8 cellular contexts compared by ENCODE assay signal in the genomic region with DNA sequence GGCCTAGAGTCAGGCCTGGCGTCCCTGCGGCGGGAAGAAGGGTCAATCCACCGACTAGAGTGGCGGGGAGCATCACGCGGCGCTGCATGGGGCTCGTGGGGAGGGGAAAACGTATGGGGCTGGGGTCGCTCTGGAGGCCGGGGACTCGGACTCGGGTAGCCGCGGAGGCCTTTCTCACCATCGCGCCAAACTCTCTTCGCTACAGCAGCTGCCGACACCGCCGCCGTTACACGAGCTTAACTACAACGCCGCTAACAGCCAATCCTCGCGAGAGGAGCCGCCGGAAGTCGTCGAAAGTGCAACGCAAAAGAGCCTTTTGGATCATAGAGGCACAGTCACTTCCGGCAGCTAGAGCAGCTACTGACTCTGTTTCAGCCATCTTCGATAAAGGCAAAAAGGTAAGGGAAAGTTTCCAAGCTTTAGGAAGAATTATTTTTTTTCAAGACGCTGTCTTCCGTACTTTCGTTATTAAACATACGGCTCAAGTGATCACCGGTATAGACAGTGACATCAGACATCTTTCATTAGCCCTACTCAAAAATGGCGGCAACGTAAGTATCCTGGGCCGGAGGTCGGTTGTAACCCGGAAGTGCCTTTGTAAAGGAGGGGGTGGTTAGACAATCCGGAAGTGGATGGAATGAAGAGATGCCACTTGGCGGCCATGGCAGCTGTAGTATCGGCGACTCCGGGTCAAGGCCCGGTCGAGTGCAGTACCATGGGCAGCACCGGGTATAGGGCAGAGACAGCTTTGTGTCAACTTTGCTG. TPM values are rescaled to one million over a fixed set of nuclear protein-coding genes. Genes with fewer than 3 reads are reported as not detected.
A peak's percentile ranks its signal among the peaks of the same experiment; 100 is the strongest.
DNase-seq lines count a peak whose midpoint lies in the region; TF ChIP-seq lines count a peak whose summit lies in the region.

Gene ERH, minus strand, starts transcription at position 247 of the 765 bp plus-strand sequence. Its CDS starts 66 bp downstream, at position 181.
Gene SLC39A9, plus strand, starts transcription at position 640 of the 765 bp plus-strand sequence. CDS start 678 bp downstream, outside the sequence.

- no CpG with 5 or more reads among the region's 53 CpGs for WGBS in H9 (ENCODE audit: extremely low coverage, insufficient read length, low lambda C conversion rate)

- H3K9me3 Mint-ChIP-seq in H9, result no peaks in the 10 kb centered on the region
- H3K9me3 Mint-ChIP-seq in nephron, result no peaks in the 10 kb centered on the region
- no peaks in the 10 kb centered on the region for H3K9me3 Mint-ChIP-seq in stimulated activated naive CD8-positive, alpha-beta T cell treated with anti-CD3 and anti-CD28 coated beads, Interleukin-15, Interleukin-2, amounts not matched to agents 100 ng/mL and 50 ng/mL, for 24 hours

- peaks cover 38% of the 10 kb centered on the region for H3K36me3 ChIP-seq in MG63

- H3K4me1 Mint-ChIP-seq in H9 (peaks cover 26 to 30% of the 10 kb centered on the region in 2 experiments), nephron (peaks cover 56% of the 10 kb centered on the region)
- peaks cover 73% of the 10 kb centered on the region for H3K4me1 Mint-ChIP-seq in stimulated activated naive CD8-positive, alpha-beta T cell treated with anti-CD3 and anti-CD28 coated beads, Interleukin-15, Interleukin-2, amounts not matched to agents 100 ng/mL and 50 ng/mL, for 24 hours (ENCODE audit: low read depth)

- no peak within 1 kb of the TSS for H3K23ac ChIP-seq in H9 (ENCODE audit: insufficient read length, low read depth, low read length)

- peaks cover 12% of the 10 kb centered on the region for H3K23me2 ChIP-seq in H9 (ENCODE audit: insufficient read length, low read depth, low read length, poor library complexity, severe bottlenecking)

- H3K4me3 Mint-ChIP-seq in H9 (peak within 1 kb of the TSS; percentile 91 to 94), nephron (peak within 1 kb of the TSS; percentile 90 to 96 (median 94))
- peak within 1 kb of the TSS; percentile 92 for H3K4me3 Mint-ChIP-seq in stimulated activated naive CD8-positive, alpha-beta T cell treated with anti-CD3 and anti-CD28 coated beads, Interleukin-15, Interleukin-2, amounts not matched to agents 100 ng/mL and 50 ng/mL, for 24 hours

- H3K9ac ChIP-seq in H9 (ENCODE audit: extremely low read depth, insufficient read length, low read length), result peak within 1 kb of the TSS; percentile 98

- H3K27me3 Mint-ChIP-seq in H9 (ENCODE audit: low read depth) (no peaks in the 10 kb centered on the region), nephron (ENCODE audit: low read depth) (no peaks in the 10 kb centered on the region)
- no peaks in the 10 kb centered on the region for H3K27me3 Mint-ChIP-seq in stimulated activated naive CD8-positive, alpha-beta T cell treated with anti-CD3 and anti-CD28 coated beads, Interleukin-15, Interleukin-2, amounts not matched to agents 100 ng/mL and 50 ng/mL, for 24 hours

- no peak within 1 kb of the TSS for H3K27ac ChIP-seq in H9 (ENCODE audit: insufficient read length, low read depth, low read length)

- no peak within 1 kb of the TSS for H2BK12ac ChIP-seq in H9 (ENCODE audit: insufficient read length, low read depth, low read length)

- H3K27ac Mint-ChIP-seq in H9 (peak within 1 kb of the TSS; percentile 100), nephron (peak within 1 kb of the TSS; percentile 99 to 100 (median 100))
- H3K27ac Mint-ChIP-seq in stimulated activated naive CD8-positive, alpha-beta T cell treated with anti-CD3 and anti-CD28 coated beads, Interleukin-15, Interleukin-2, amounts not matched to agents 100 ng/mL and 50 ng/mL, for 24 hours, result peak within 1 kb of the TSS; percentile 98

- peak within 1 kb of the TSS; percentile 98 for H3K18ac ChIP-seq in H9 (ENCODE audit: insufficient read length, low read depth, low read length)

- no peak within 1 kb of the TSS for H3K56ac ChIP-seq in H9 (ENCODE audit: insufficient read length, low read depth, low read length)

- H3K27me3 ChIP-seq in H9 (ENCODE audit: insufficient read depth, low read length) (no peaks in the 10 kb centered on the region), MG63 (no peaks in the 10 kb centered on the region)

- no peak within 1 kb of the TSS for H4K8ac ChIP-seq in H9 (replicated peaks; ENCODE audit: insufficient read length, low read depth, low read length)

- H3K4me3 ChIP-seq in MG63 (peak within 1 kb of the TSS; percentile 87), fibroblast of the aortic adventitia (ENCODE audit: low read depth, low read length) (peak within 1 kb of the TSS; percentile 94)

- H4K5ac ChIP-seq in H9 (ENCODE audit: insufficient read length, low read depth, low read length), result peak within 1 kb of the TSS; percentile 92

- H3K79me1 ChIP-seq in H9 (ENCODE audit: insufficient read depth, low read depth, low read length, poor library complexity, severe bottlenecking), result peaks cover 6% of the 10 kb centered on the region

- peak within 1 kb of the TSS; percentile 76 for H2AFZ ChIP-seq in H9 (ENCODE audit: low read length)

- no peak within 1 kb of the TSS for H2BK15ac ChIP-seq in H9 (ENCODE audit: low read depth, low read length)

- peaks cover 44% of the 10 kb centered on the region; the same call in 1 of the 2 replicates for H3K79me2 ChIP-seq in H9 (ENCODE audit: insufficient read depth, low read length)

- H3K14ac ChIP-seq in H9 (ENCODE audit: insufficient read depth, low read length), result peak within 1 kb of the TSS; percentile 98

- peaks cover 29 to 40% (median 39%) of the 10 kb centered on the region in 3 experiments; a peak in 6 of 7 replicates for H3K36me3 Mint-ChIP-seq in H9 (ENCODE audit: insufficient read depth in 1 of 3, low read depth in 3 of 3)
- H3K36me3 Mint-ChIP-seq in nephron (ENCODE audit: low read depth), result peaks cover 34% of the 10 kb centered on the region
- peaks cover 45% of the 10 kb centered on the region for H3K36me3 Mint-ChIP-seq in stimulated activated naive CD8-positive, alpha-beta T cell treated with anti-CD3 and anti-CD28 coated beads, Interleukin-15, Interleukin-2, amounts not matched to agents 100 ng/mL and 50 ng/mL, for 24 hours (ENCODE audit: low read depth)

- TF ChIP-seq CTCF in H9 (conservative IDR thresholded peaks at IDR 0.05) (no peak), fibroblast of the aortic adventitia (IDR thresholded peaks at IDR 0.05; ENCODE audit: insufficient read depth, low read length) (no peak), nephron (IDR thresholded peaks at IDR 0.05; ENCODE audit: unreplicated experiment in 3 of 3) (no peak)

- H2AK5ac ChIP-seq in H9 (ENCODE audit: insufficient read length, low read length), result no peak within 1 kb of the TSS

- 0 out of 2 replicates have a peak, but pooled peaks cover 2% of the 10 kb centered on the region for H3K4me1 ChIP-seq in H9 (ENCODE audit: insufficient read depth, low read length)

- DNase-seq in ELR (ENCODE audit: low read depth) (peak; percentile 98), H9 (peak; percentile 96), MG63 (peak; percentile 91), SHP77 treated with DMSO at 0.1 percent for 48 hours (lab: John Stamatoyannopoulos, UW) (peak; percentile 99), fibroblast of the aortic adventitia (ENCODE audit: low read depth) (peak; percentile 98)
- DNase-seq in activated effector memory CD4-positive, alpha-beta T cell treated with anti-CD3 and anti-CD28 coated beads, Interleukin-2, amount 50 U/mL, for 16 hours, result peak; percentile 98

- peak within 1 kb of the TSS; percentile 94; the same call in 1 of the 2 replicates for H3K4ac ChIP-seq in H9 (ENCODE audit: low read depth, low read length)

- H2BK120ac ChIP-seq in H9 (ENCODE audit: low read depth, low read length, poor library complexity, severe bottlenecking), result peak within 1 kb of the TSS; percentile 99

- H2BK20ac ChIP-seq in H9 (ENCODE audit: low read depth, low read length, poor library complexity, severe bottlenecking), result no peak within 1 kb of the TSS

- H2BK5ac ChIP-seq in H9 (ENCODE audit: insufficient read length, low read length), result peak within 1 kb of the TSS; percentile 80

- H3K4me2 ChIP-seq in H9 (ENCODE audit: insufficient read depth, insufficient read length, low read length), result peak within 1 kb of the TSS; percentile 98

- peak within 1 kb of the TSS; percentile 62 for H4K91ac ChIP-seq in H9 (ENCODE audit: insufficient read length, low read depth, low read length)

- H3T11ph ChIP-seq in H9 (ENCODE audit: low read length), result peak within 1 kb of the TSS; percentile 81

- no peaks in the 10 kb centered on the region for H4K20me1 ChIP-seq in H9 (ENCODE audit: control insufficient read depth, insufficient read depth, insufficient read length)

- H3K9me3 ChIP-seq in H9 (ENCODE audit: control insufficient read depth, low read depth, low read length) (no peaks in the 10 kb centered on the region), MG63 (no peaks in the 10 kb centered on the region)

RNA-seq across cellular contexts. Expression of gene ERH, which starts in this region (rescaled TPM):
- total RNA-seq in H9 (2021), result 428 and 443 TPM in 2 replicates
- 173 and 248 TPM in 2 replicates for total RNA-seq in MG63 (2014; rRNA removed; shearing (Covaris generic); ENCODE audit: low replicate concordance)
- total RNA-seq in fibroblast of the aortic adventitia (ENCODE audit: low replicate concordance), result 51.0 and 110 TPM in 2 replicates

RNA-seq across cellular contexts. Expression of gene SLC39A9, which starts in this region (rescaled TPM):
- total RNA-seq in H9 (2021), result 39.8 and 42.2 TPM in 2 replicates
- total RNA-seq in MG63 (2014; rRNA removed; shearing (Covaris generic); ENCODE audit: low replicate concordance), result 50.5 and 54.2 TPM in 2 replicates
- 64.6 and 118 TPM in 2 replicates for total RNA-seq in fibroblast of the aortic adventitia (ENCODE audit: low replicate concordance)
